Comparison of ENCODE assay signal across 8 cellular contexts in the genomic region with DNA sequence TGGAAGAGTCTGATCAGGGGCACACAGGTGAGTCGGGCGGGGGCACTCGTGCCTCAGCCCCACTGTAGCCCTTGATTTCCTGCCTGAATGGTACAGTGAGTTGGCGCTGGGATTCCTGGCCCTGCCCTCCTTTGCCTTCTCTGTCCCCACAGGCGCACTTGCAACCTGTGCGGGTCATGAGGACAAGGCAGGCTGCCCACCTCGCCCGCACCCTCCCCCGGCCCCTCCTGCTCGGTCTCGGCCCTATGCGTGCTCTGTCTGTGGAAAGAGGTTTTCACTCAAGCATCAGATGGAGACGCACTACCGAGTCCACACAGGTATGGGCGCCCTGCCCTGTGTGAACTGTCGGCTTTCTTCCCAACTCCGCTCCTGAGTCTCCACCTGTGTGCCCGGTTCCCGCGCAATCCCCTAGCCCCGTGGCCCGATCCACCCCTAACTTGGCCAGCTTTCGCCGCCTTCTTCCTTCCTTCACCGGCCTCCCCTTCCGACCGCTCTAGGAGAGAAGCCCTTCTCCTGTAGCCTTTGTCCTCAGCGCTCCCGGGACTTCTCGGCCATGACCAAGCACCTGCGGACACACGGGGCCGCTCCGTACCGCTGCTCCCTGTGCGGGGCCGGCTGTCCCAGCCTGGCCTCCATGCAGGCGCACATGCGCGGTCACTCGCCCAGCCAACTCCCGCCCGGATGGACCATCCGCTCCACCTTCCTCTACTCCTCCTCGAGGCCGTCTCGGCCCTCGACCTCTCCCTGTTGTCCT. TPM values are rescaled to one million over a fixed set of nuclear protein-coding genes. Genes with fewer than 3 reads are reported as not detected.
DNase-seq lines count a peak whose midpoint lies in the region; ATAC-seq and TF ChIP-seq lines count a peak whose summit lies in the region.

No MANE protein-coding gene starts in this region.

- no peak for TF ChIP-seq POLR2A in Peyer's patch (IDR thresholded peaks at IDR 0.05)

- no peaks in the 10 kb centered on the region for H3K36me3 Mint-ChIP-seq in type B pancreatic cell

- H3K4me3 ChIP-seq in Peyer's patch (peak overlapping the region; percentile 76 to 98 (median 90)), coronary artery (peak overlapping the region; percentile 88)

- peak overlapping the region; percentile 90 to 96 (median 93) for H3K27ac ChIP-seq in Peyer's patch
- peak overlapping the region; percentile 75 to 96 for H3K27ac ChIP-seq in coronary artery

- no peaks in the 10 kb centered on the region for H3K27me3 Mint-ChIP-seq in type B pancreatic cell

- H3K4me1 ChIP-seq in Peyer's patch: peaks cover 0 to 31% (median 13%) of the 10 kb centered on the region in 4 donors

- no peak for TF ChIP-seq CTCF in Peyer's patch (IDR thresholded peaks at IDR 0.05)
- no peak for TF ChIP-seq CTCF in coronary artery (IDR thresholded peaks at IDR 0.05)
- no peak for TF ChIP-seq CTCF in type B pancreatic cell (conservative IDR thresholded peaks at IDR 0.05)

- peaks cover 0 to 16% (median 0%) of the 10 kb centered on the region in 3 donors for H3K36me3 ChIP-seq in Peyer's patch

- H3K27ac Mint-ChIP-seq in type B pancreatic cell: peak overlapping the region; percentile 86

- H3K9me3 Mint-ChIP-seq in type B pancreatic cell: no peaks in the 10 kb centered on the region

- peak; percentile 76 for DNase-seq in AG08396 (ENCODE audit: low spot score)
- DNase-seq in Peyer's patch: peak in 1 of 3 donors; percentile 43
- DNase-seq in coronary artery (ENCODE audit: low spot score): peak; percentile 80
- peak; percentile 41 to 60 for DNase-seq in lung microvascular endothelial cell (ENCODE audit: low read depth in 2 of 2)
- DNase-seq in type B pancreatic cell (ENCODE audit: extremely low spot score, unreplicated experiment): no peak
- no peak for DNase-seq in RKO (ENCODE audit: low spot score)

- peak overlapping the region; percentile 93 for H3K4me3 Mint-ChIP-seq in type B pancreatic cell

- H3K4me1 Mint-ChIP-seq in type B pancreatic cell (ENCODE audit: unreplicated experiment): peaks cover 13% of the 10 kb centered on the region

- ATAC-seq in GM19452 (IDR thresholded peaks at IDR 0.05; ENCODE audit: unreplicated experiment) (peak; percentile 8), HG03354 (IDR thresholded peaks at IDR 0.05; ENCODE audit: poor library complexity, severe bottlenecking, unreplicated experiment) (no peak)

- H3K27me3 ChIP-seq in Peyer's patch: no peaks in the 10 kb centered on the region

- H3K9me3 ChIP-seq in Peyer's patch: no peaks in the 10 kb centered on the region

RNA-seq across cellular contexts. Expression of gene KMT2B, which starts 1.6 kb away (rescaled TPM):
- total RNA-seq in Peyer's patch (10 to 100 TPM; 27.8 to 62.6 (median 41.9) TPM), lung microvascular endothelial cell (3.1 and 4.0 TPM in 2 replicates), type B pancreatic cell (ENCODE audit: low replicate concordance) (52.3 and 55.4 TPM in 2 replicates)

RNA-seq across cellular contexts. Expression of gene ZBTB32, which starts 11.8 kb away (rescaled TPM):
- 1 to 10 TPM in 1 of 4 donors, not detected in 3; 2.5 TPM for total RNA-seq in Peyer's patch
- total RNA-seq in lung microvascular endothelial cell: not detected in 2 replicates
- total RNA-seq in type B pancreatic cell (ENCODE audit: low replicate concordance): not detected in 2 replicates

RNA-seq across cellular contexts. Expression of gene IGFLR1, which starts 26.1 kb away (rescaled TPM):
- 10 to 100 TPM in 3 of 4 donors, 1 to 10 TPM in 1; 8.3 to 14.2 (median 12.3) TPM for total RNA-seq in Peyer's patch
- 0.20 and 1.1 TPM in 2 replicates for total RNA-seq in lung microvascular endothelial cell
- 1.5 and 3.8 TPM in 2 replicates for total RNA-seq in type B pancreatic cell (ENCODE audit: low replicate concordance)

RNA-seq across cellular contexts. Expression of gene U2AF1L4, which starts 29.1 kb away (rescaled TPM):
- total RNA-seq in Peyer's patch: 10 to 100 TPM; 14.5 to 70.5 (median 34.6) TPM
- 1.1 and 4.0 TPM in 2 replicates for total RNA-seq in lung microvascular endothelial cell
- 22.2 and 25.4 TPM in 2 replicates for total RNA-seq in type B pancreatic cell (ENCODE audit: low replicate concordance)

RNA-seq across cellular contexts. Expression of gene PSENEN, which starts 29.3 kb away (rescaled TPM):
- total RNA-seq in Peyer's patch: 10 to 100 TPM in 3 of 4 donors, 1 to 10 TPM in 1; 8.3 to 48.2 (median 40.6) TPM
- 16.5 and 16.6 TPM in 2 replicates for total RNA-seq in lung microvascular endothelial cell
- 74.2 and 85.4 TPM in 2 replicates for total RNA-seq in type B pancreatic cell (ENCODE audit: low replicate concordance)

Comparison
In these comparisons a context has a peak if more than half of its experiments do, and no peak if none do; other contexts are left out.
1. DNase-seq: peak in AG08396 (single experiment), coronary artery (single experiment) and lung microvascular endothelial cell (2 of 2); none in type B pancreatic cell (single experiment) and RKO (single experiment).